Comparison of ENCODE assay signal across 23 cellular contexts in genomic region chr20:34925981-34926380, GRCh38. TPM values are rescaled to one million over a fixed set of nuclear protein-coding genes. Genes with fewer than 3 reads are reported as not detected.
DNase-seq lines count a peak whose midpoint lies in the region; ATAC-seq and TF ChIP-seq lines count a peak whose summit lies in the region.
"Had no signal": no experiment of that assay in that cellular context is flagged by ENCODE, and none has a peak within 500 bp of the region (broad histone marks: within the 10 kb centered on the region; RNA-seq: fewer than 3 reads in every experiment).

No MANE protein-coding gene starts in this region.

- H3K4me3 Mint-ChIP-seq in activated naive CD4-positive, alpha-beta T cell treated with anti-CD3 and anti-CD28 coated beads, Interleukin-2, amount 10 ng/mL, durations not matched to agents 7 days and 5 days, result no peak overlapping the region
- H3K4me3 Mint-ChIP-seq in T-helper 2 cell treated with Interferon-gamma antibody and Interleukin-4, amounts not matched to agents 5 μg/mL and 100 μg/mL, for 36 hours, result no peak overlapping the region
- no peak overlapping the region for H3K4me3 Mint-ChIP-seq in Calu3 (ENCODE audit: low read depth, unreplicated experiment)
- H3K4me3 Mint-ChIP-seq: activated T-cell treated with anti-CD3 and anti-CD28 coated beads, Interleukin-2, amount 50 U/mL, for 4 hours; memory B cell; naive thymus-derived CD8-positive, alpha-beta T cell had no signal

- peaks cover 40 to 43% of the 10 kb centered on the region in 2 donors for H3K4me1 ChIP-seq in gastrocnemius medialis
- H3K4me1 ChIP-seq: breast epithelium, colonic mucosa, SJSA1, uterus had no signal

- H3K27me3 Mint-ChIP-seq in activated naive CD4-positive, alpha-beta T cell treated with anti-CD3 and anti-CD28 coated beads, Interleukin-2, amount 10 ng/mL, durations not matched to agents 7 days and 5 days, result no peaks in the 10 kb centered on the region
- no peaks in the 10 kb centered on the region for H3K27me3 Mint-ChIP-seq in T-helper 2 cell treated with Interferon-gamma antibody and Interleukin-4, amounts not matched to agents 5 μg/mL and 100 μg/mL, for 36 hours (ENCODE audit: low read depth)
- H3K27me3 Mint-ChIP-seq in Calu3 (ENCODE audit: unreplicated experiment), result no peaks in the 10 kb centered on the region
- H3K27me3 Mint-ChIP-seq: memory B cell; naive thymus-derived CD8-positive, alpha-beta T cell had no signal

- TF ChIP-seq CTCF in gastrocnemius medialis (IDR thresholded peaks at IDR 0.05 in 4 of 5, conservative IDR thresholded peaks at IDR 0.05 in 1 of 5) (no peak), Calu3 (IDR thresholded peaks at IDR 0.05; ENCODE audit: unreplicated experiment) (no peak)

- intact Hi-C loops in gastrocnemius medialis (cut with DNase I; ENCODE audit: low total_unique reads) (no loop called here), Calu3 (cut with micrococcal nuclease; ENCODE audit: unreplicated experiment) (no loop called here)

- peaks cover 3 to 25% of the 10 kb centered on the region in 2 donors for H3K36me3 Mint-ChIP-seq in activated naive CD4-positive, alpha-beta T cell treated with anti-CD3 and anti-CD28 coated beads, Interleukin-2, amount 50 U/mL, for 72 hours
- peaks cover 45% of the 10 kb centered on the region for H3K36me3 Mint-ChIP-seq in activated naive CD4-positive, alpha-beta T cell treated with anti-CD3 and anti-CD28 coated beads, Interleukin-2, amount 10 ng/mL, durations not matched to agents 7 days and 5 days
- H3K36me3 Mint-ChIP-seq in T-helper 2 cell treated with Interferon-gamma antibody and Interleukin-4, amounts not matched to agents 5 μg/mL and 100 μg/mL, for 36 hours (ENCODE audit: low read depth), result peaks cover 32% of the 10 kb centered on the region
- peaks cover 15% of the 10 kb centered on the region for H3K36me3 Mint-ChIP-seq in Calu3 (ENCODE audit: insufficient read depth, unreplicated experiment)

- no peak for DNase-seq in activated naive CD4-positive, alpha-beta T cell treated with anti-CD3 and anti-CD28 coated beads, Interleukin-2, amount 50 U/mL, for 72 hours (ENCODE audit: low spot score in 2 of 2)
- no peak for DNase-seq in activated naive CD4-positive, alpha-beta T cell treated with anti-CD3 and anti-CD28 coated beads, Interleukin-2, amount 10 ng/mL, durations not matched to agents 7 days and 5 days
- no peak for DNase-seq in T-helper 2 cell treated with Interferon-gamma antibody and Interleukin-4, amounts not matched to agents 5 μg/mL and 100 μg/mL, for 36 hours (ENCODE audit: low spot score)
- DNase-seq in gastrocnemius medialis, result no peak
- no peak for DNase-seq in Calu3
- DNase-seq: activated T-cell treated with anti-CD3 and anti-CD28 coated beads, Interleukin-2, amount 50 U/mL, for 4 hours; colonic mucosa; HCEC 1CT; kidney glomerular epithelial cell; naive thymus-derived CD8-positive, alpha-beta T cell; NCI-H1092; NCI-H2029; PC-3; stimulated activated CD8-positive, alpha-beta memory T cell treated with anti-CD3 and anti-CD28 coated beads, Interleukin-4, amount 100 ng/mL, for 48 hours; uterus had no signal

- CTCF ChIA-PET in activated naive CD4-positive, alpha-beta T cell treated with anti-CD3 and anti-CD28 coated beads, Interleukin-2, amount 10 ng/mL, durations not matched to agents 7 days and 5 days (lab: Charles Lee), result no interaction called here
- CTCF ChIA-PET in Calu3 (lab: Charles Lee), result no interaction called here

- H3K4me3 ChIP-seq in gastrocnemius medialis, result no peak overlapping the region
- H3K4me3 ChIP-seq: BLaER1 treated with 17β-estradiol and CSF1 and Interleukin-3, amounts not matched to agents 10 nM and 100 nM; breast epithelium; colonic mucosa; right atrium auricular region; SJSA1; suprapubic skin; uterus had no signal

- H3K27me3 ChIP-seq in gastrocnemius medialis, result no peaks in the 10 kb centered on the region
- H3K27me3 ChIP-seq: BLaER1 treated with 17β-estradiol and CSF1 and Interleukin-3, amounts not matched to agents 10 nM and 100 nM; breast epithelium; colonic mucosa; right atrium auricular region; SJSA1; suprapubic skin; uterus had no signal

- H3K9me3 ChIP-seq in gastrocnemius medialis, result no peaks in the 10 kb centered on the region
- H3K9me3 ChIP-seq: BLaER1 treated with 17β-estradiol and CSF1 and Interleukin-3, amounts not matched to agents 10 nM and 100 nM; breast epithelium; colonic mucosa; right atrium auricular region; SJSA1; suprapubic skin; uterus had no signal

- BruUV-seq in Calu3 (replicated peaks; lab: Mats Ljungman, UMichigan), result no TSS peak

- peaks cover 20% of the 10 kb centered on the region for H3K4me1 Mint-ChIP-seq in activated naive CD4-positive, alpha-beta T cell treated with anti-CD3 and anti-CD28 coated beads, Interleukin-2, amount 10 ng/mL, durations not matched to agents 7 days and 5 days
- H3K4me1 Mint-ChIP-seq in T-helper 2 cell treated with Interferon-gamma antibody and Interleukin-4, amounts not matched to agents 5 μg/mL and 100 μg/mL, for 36 hours (ENCODE audit: low read depth), result peaks cover 8% of the 10 kb centered on the region
- no peaks in the 10 kb centered on the region for H3K4me1 Mint-ChIP-seq in Calu3 (ENCODE audit: low read depth, unreplicated experiment)
- H3K4me1 Mint-ChIP-seq: memory B cell had no signal

- peak overlapping the region; percentile 79 to 92 (median 89) for H3K27ac ChIP-seq in gastrocnemius medialis
- H3K27ac ChIP-seq: BLaER1 treated with 17β-estradiol and CSF1 and Interleukin-3, amounts not matched to agents 10 nM and 100 nM; colonic mucosa; right atrium auricular region; SJSA1; suprapubic skin; uterus had no signal

- H3K27ac Mint-ChIP-seq in activated naive CD4-positive, alpha-beta T cell treated with anti-CD3 and anti-CD28 coated beads, Interleukin-2, amount 50 U/mL, for 72 hours, result peak overlapping the region; percentile 31 to 87
- H3K27ac Mint-ChIP-seq in activated naive CD4-positive, alpha-beta T cell treated with anti-CD3 and anti-CD28 coated beads, Interleukin-2, amount 10 ng/mL, durations not matched to agents 7 days and 5 days, result no peak overlapping the region
- peak overlapping the region; percentile 10 for H3K27ac Mint-ChIP-seq in T-helper 2 cell treated with Interferon-gamma antibody and Interleukin-4, amounts not matched to agents 5 μg/mL and 100 μg/mL, for 36 hours
- no peak overlapping the region for H3K27ac Mint-ChIP-seq in Calu3 (ENCODE audit: unreplicated experiment)
- H3K27ac Mint-ChIP-seq: memory B cell had no signal

- no peak for TF ChIP-seq POLR2A in gastrocnemius medialis (IDR thresholded peaks at IDR 0.05)

- H3K36me3 ChIP-seq in gastrocnemius medialis, result peaks cover 0 to 64% of the 10 kb centered on the region in 2 donors
- H3K36me3 ChIP-seq: breast epithelium, uterus had no signal

- no peaks in the 10 kb centered on the region for H3K9me3 Mint-ChIP-seq in activated naive CD4-positive, alpha-beta T cell treated with anti-CD3 and anti-CD28 coated beads, Interleukin-2, amount 50 U/mL, for 72 hours
- H3K9me3 Mint-ChIP-seq in activated naive CD4-positive, alpha-beta T cell treated with anti-CD3 and anti-CD28 coated beads, Interleukin-2, amount 10 ng/mL, durations not matched to agents 7 days and 5 days, result no peaks in the 10 kb centered on the region
- H3K9me3 Mint-ChIP-seq in T-helper 2 cell treated with Interferon-gamma antibody and Interleukin-4, amounts not matched to agents 5 μg/mL and 100 μg/mL, for 36 hours, result no peaks in the 10 kb centered on the region
- H3K9me3 Mint-ChIP-seq in Calu3 (ENCODE audit: low read depth, unreplicated experiment), result no peaks in the 10 kb centered on the region
- H3K9me3 Mint-ChIP-seq: activated T-cell treated with anti-CD3 and anti-CD28 coated beads, Interleukin-2, amount 50 U/mL, for 4 hours; memory B cell; naive thymus-derived CD8-positive, alpha-beta T cell had no signal

- in situ Hi-C loops in gastrocnemius medialis (cut with MboI; ENCODE audit: low sequenced_read_pairs in 4 of 4), result no loop called here

- no peak for ATAC-seq in activated naive CD4-positive, alpha-beta T cell treated with anti-CD3 and anti-CD28 coated beads, Interleukin-2, amount 50 U/mL, for 72 hours
- no peak for ATAC-seq in gastrocnemius medialis
- ATAC-seq in HG03196 (IDR thresholded peaks at IDR 0.05; ENCODE audit: unreplicated experiment), result no peak
- ATAC-seq: naive thymus-derived CD8-positive, alpha-beta T cell; PC-3 had no signal

RNA-seq across cellular contexts. Expression of gene GSS, which starts 29.6 kb away (rescaled TPM):
- 10 to 100 TPM; 59.7 to 74.2 TPM for total RNA-seq in activated naive CD4-positive, alpha-beta T cell treated with anti-CD3 and anti-CD28 coated beads, Interleukin-2, amount 50 U/mL, for 72 hours
- total RNA-seq in gastrocnemius medialis (10 to 100 TPM; 14.1 to 33.0 (median 23.8) TPM), Calu3 (2022) (110 and 116 TPM in 2 replicates)

RNA-seq across cellular contexts. Expression of gene MYH7B, which starts 29.7 kb away (rescaled TPM):
- under 1 TPM in 1 of 2 donors, not detected in 1; 0.70 TPM for total RNA-seq in activated naive CD4-positive, alpha-beta T cell treated with anti-CD3 and anti-CD28 coated beads, Interleukin-2, amount 50 U/mL, for 72 hours
- 1 to 10 TPM; 1.6 to 8.5 (median 3.3) TPM for total RNA-seq in gastrocnemius medialis
- 0.52 and 0.73 TPM in 2 replicates for total RNA-seq in Calu3 (2022)
- total RNA-seq: HT1080, SJSA1 had no signal

RNA-seq across cellular contexts. Expression of gene ACSS2, which starts 49.6 kb away (rescaled TPM):
- total RNA-seq in activated naive CD4-positive, alpha-beta T cell treated with anti-CD3 and anti-CD28 coated beads, Interleukin-2, amount 50 U/mL, for 72 hours, result 10 to 100 TPM; 36.0 to 71.7 TPM
- total RNA-seq in gastrocnemius medialis (10 to 100 TPM; 70.5 to 94.7 (median 88.1) TPM), Calu3 (2022) (34.9 and 35.3 TPM in 2 replicates)

RNA-seq across cellular contexts. Expression of gene GGT7, which starts 53.3 kb away (rescaled TPM):
- 10 to 100 TPM; 15.8 to 22.4 TPM for total RNA-seq in activated naive CD4-positive, alpha-beta T cell treated with anti-CD3 and anti-CD28 coated beads, Interleukin-2, amount 50 U/mL, for 72 hours
- total RNA-seq in gastrocnemius medialis, result 10 to 100 TPM; 11.4 to 54.2 (median 15.4) TPM
- 13.5 and 16.2 TPM in 2 replicates for total RNA-seq in Calu3 (2022)

Comparison
In these comparisons a context has a peak if more than half of its experiments do, and no peak if none do; other contexts are left out.
1. H3K27ac Mint-ChIP-seq: peak in activated naive CD4-positive, alpha-beta T cell treated with anti-CD3 and anti-CD28 coated beads, Interleukin-2, amount 50 U/mL, for 72 hours (2 of 2) and T-helper 2 cell treated with Interferon-gamma antibody and Interleukin-4, amounts not matched to agents 5 μg/mL and 100 μg/mL, for 36 hours (single experiment); none in activated naive CD4-positive, alpha-beta T cell treated with anti-CD3 and anti-CD28 coated beads, Interleukin-2, amount 10 ng/mL, durations not matched to agents 7 days and 5 days (single experiment) and Calu3 (single experiment).